Comparison of ENCODE assay signal across 20 cellular contexts in genomic region chr6:257031-257725, GRCh38. TPM values are rescaled to one million over a fixed set of nuclear protein-coding genes. Genes with fewer than 3 reads are reported as not detected.
A peak's percentile ranks its signal among the peaks of the same experiment; 100 is the strongest.
DNase-seq lines count a peak whose midpoint lies in the region; ATAC-seq, FAIRE-seq and TF ChIP-seq lines count a peak whose summit lies in the region.
"Had no signal": no experiment of that assay in that cellular context is flagged by ENCODE, and none has a peak within 500 bp of the region (broad histone marks: within the 10 kb centered on the region; RNA-seq: fewer than 3 reads in every experiment).

No MANE protein-coding gene starts in this region.

- DNase-seq in HepG2 (ENCODE audit: low spot score) (no peak), right lobe of liver (no peak), upper lobe of left lung (no peak), ureter (ENCODE audit: low spot score) (no peak), OCI-M1 (lab: John Stamatoyannopoulos, UW) (no peak), colonic mucosa (no peak)
- DNase-seq in activated naive CD8-positive, alpha-beta T cell treated with anti-CD3 and anti-CD28 coated beads for 36 hours, result no peak
- DNase-seq: 8988T; activated CD4-positive, alpha-beta T cell treated with anti-CD3 and anti-CD28 coated beads, Interleukin-2, amount 50 U/mL, for 48 hours; Calu3; dermis blood vessel endothelial cell; MV-4-11; sigmoid colon; SK-N-SH had no signal

- H3K27me3 ChIP-seq in HepG2 (ENCODE audit: control insufficient read depth in 1 of 2, insufficient read depth in 2 of 2, low read length in 2 of 2), result peaks cover 1 to 11% of the 10 kb centered on the region in 2 experiments; a peak in 3 of 5 replicates
- H3K27me3 ChIP-seq in right lobe of liver, result no peaks in the 10 kb centered on the region
- H3K27me3 ChIP-seq in gastroesophageal sphincter, result peaks cover 19% of the 10 kb centered on the region
- H3K27me3 ChIP-seq in upper lobe of left lung, result no peaks in the 10 kb centered on the region
- no peaks in the 10 kb centered on the region for H3K27me3 ChIP-seq in colonic mucosa
- H3K27me3 ChIP-seq: sigmoid colon had no signal

- POLR2A ChIA-PET in HepG2 (lab: Yijun Ruan, JAX), result no interaction called here

- no peaks in the 10 kb centered on the region for H3K27me3 Mint-ChIP-seq in activated naive CD8-positive, alpha-beta T cell treated with anti-CD3 and anti-CD28 coated beads for 36 hours

- CTCF ChIA-PET in HepG2 (lab: Yijun Ruan, JAX; ENCODE audit: low intra/inter-chr PET ratio, low total read pairs), result no interaction called here

- no TSS peak for BruUV-seq in HepG2 (replicated peaks; lab: Mats Ljungman, UMichigan)

- peaks cover 42% of the 10 kb centered on the region for H3K4me1 Mint-ChIP-seq in activated naive CD8-positive, alpha-beta T cell treated with anti-CD3 and anti-CD28 coated beads for 36 hours
- H3K4me1 Mint-ChIP-seq: nephron had no signal

- no peak for FAIRE-seq in HepG2 (lab: Jason Lieb, UNC)
- FAIRE-seq: TTC549, urothelium cell line had no signal

- intact Hi-C loops in HepG2 (cut with micrococcal nuclease; ENCODE audit: unreplicated experiment) (no loop called here), right lobe of liver (cut with DNase I) (no loop called here), colonic mucosa (cut with DNase I) (no loop called here)

- TF ChIP-seq EP300 in HepG2 (IDR thresholded peaks at IDR 0.05; ENCODE audit: low read depth in 2 of 2, low read length in 2 of 2), result no peak
- TF ChIP-seq EP300 in HepG2 (CRISPR knock-in tag; IDR thresholded peaks at IDR 0.05; ENCODE audit: borderline replicate concordance), result no peak
- TF ChIP-seq EP300 in gastroesophageal sphincter (IDR thresholded peaks at IDR 0.05), result no peak
- TF ChIP-seq EP300 in upper lobe of left lung (IDR thresholded peaks at IDR 0.05), result no peak

- H3K9ac ChIP-seq in HepG2 (ENCODE audit: insufficient read depth, low read depth, low read length) (no peak overlapping the region), colonic mucosa (ENCODE audit: low read depth in 2 of 2, low read length in 2 of 2) (no peak overlapping the region)
- H3K9ac ChIP-seq: SK-N-SH had no signal

- no peak for ATAC-seq in HepG2
- ATAC-seq in right lobe of liver, result no peak
- ATAC-seq in gastroesophageal sphincter, result peak; percentile 17
- peak; percentile 11 to 71 for ATAC-seq in upper lobe of left lung (ENCODE audit: low FRiP score in 2 of 2)
- ATAC-seq: stimulated activated effector memory CD8-positive, alpha-beta T cell treated with anti-CD3 and anti-CD28 coated beads, Interleukin-12 subunit alpha, Interleukin-12 subunit beta, amount 100 ng/mL, for 72 hours had no signal

- H2AFZ ChIP-seq in HepG2 (ENCODE audit: low read length), result no peak overlapping the region

- no peak for TF ChIP-seq RAD21 in HepG2 (CRISPR knock-in tag; IDR thresholded peaks at IDR 0.05)

- in situ Hi-C loops in HepG2 (cut with HindIII; ENCODE audit: extremely low pct_ligation_motif_present, low pct_unique_long_range_greater_than_20kb), result no loop called here

- H3K4me1 ChIP-seq in HepG2 (ENCODE audit: insufficient read depth, low read length) (peaks cover 15% of the 10 kb centered on the region), right lobe of liver (no peaks in the 10 kb centered on the region), gastroesophageal sphincter (no peaks in the 10 kb centered on the region), upper lobe of left lung (peaks cover 0 to 5% (median 0%) of the 10 kb centered on the region in 4 donors), colonic mucosa (no peaks in the 10 kb centered on the region)
- H3K4me1 ChIP-seq: sigmoid colon had no signal

- H3K9me3 ChIP-seq in HepG2 (ENCODE audit: low read length) (no peaks in the 10 kb centered on the region), right lobe of liver (no peaks in the 10 kb centered on the region), gastroesophageal sphincter (no peaks in the 10 kb centered on the region), upper lobe of left lung (no peaks in the 10 kb centered on the region), colonic mucosa (no peaks in the 10 kb centered on the region)
- H3K9me3 ChIP-seq: sigmoid colon, SK-N-SH had no signal

- H3K4me3 ChIP-seq in HepG2 (replicated peaks in 1 of 3; ENCODE audit: insufficient read depth in 1 of 3, low read depth in 2 of 3, low read length in 3 of 3) (no peak overlapping the region), right lobe of liver (no peak overlapping the region), gastroesophageal sphincter (no peak overlapping the region), upper lobe of left lung (no peak overlapping the region), colonic mucosa (no peak overlapping the region)
- H3K4me3 ChIP-seq: sigmoid colon had no signal

- H3K36me3 Mint-ChIP-seq in activated naive CD8-positive, alpha-beta T cell treated with anti-CD3 and anti-CD28 coated beads for 36 hours, result no peaks in the 10 kb centered on the region
- H3K36me3 Mint-ChIP-seq: stimulated activated effector memory CD8-positive, alpha-beta T cell treated with anti-CD3 and anti-CD28 coated beads, Interleukin-12 subunit alpha, Interleukin-12 subunit beta, amount 100 ng/mL, for 72 hours had no signal

- H3K4me3 Mint-ChIP-seq in activated naive CD8-positive, alpha-beta T cell treated with anti-CD3 and anti-CD28 coated beads for 36 hours, result no peak overlapping the region
- H3K4me3 Mint-ChIP-seq: activated T-helper 1 cell treated with anti-CD3 and anti-CD28 coated beads, Interleukin-12 subunit alpha, Interleukin-12 subunit beta, Interleukin-2, Interleukin-4 antibody, amounts not matched to agents 30 ng/mL and 10 ng/mL and 1 ng/mL, durations not matched to agents 14 hours and 24 hours and 36 hours; nephron; stimulated activated effector memory CD8-positive, alpha-beta T cell treated with anti-CD3 and anti-CD28 coated beads, Interleukin-12 subunit alpha, Interleukin-12 subunit beta, amount 100 ng/mL, for 72 hours had no signal

- H3K27ac Mint-ChIP-seq in activated naive CD8-positive, alpha-beta T cell treated with anti-CD3 and anti-CD28 coated beads for 36 hours, result peak overlapping the region; percentile 1
- H3K27ac Mint-ChIP-seq: activated T-helper 1 cell treated with anti-CD3 and anti-CD28 coated beads, Interleukin-12 subunit alpha, Interleukin-12 subunit beta, Interleukin-2, Interleukin-4 antibody, amounts not matched to agents 30 ng/mL and 10 ng/mL and 1 ng/mL, durations not matched to agents 14 hours and 24 hours and 36 hours; nephron; stimulated activated effector memory CD8-positive, alpha-beta T cell treated with anti-CD3 and anti-CD28 coated beads, Interleukin-12 subunit alpha, Interleukin-12 subunit beta, amount 100 ng/mL, for 72 hours had no signal

- H3K27ac ChIP-seq in HepG2 (ENCODE audit: extremely low read length, insufficient read depth, low read length) (no peak overlapping the region), right lobe of liver (no peak overlapping the region), gastroesophageal sphincter (no peak overlapping the region), upper lobe of left lung (no peak overlapping the region), colonic mucosa (no peak overlapping the region)
- H3K27ac ChIP-seq: sigmoid colon had no signal

- TF ChIP-seq CTCF in HepG2 (CRISPR knock-in tag; IDR thresholded peaks at IDR 0.05), result no peak
- TF ChIP-seq CTCF in right lobe of liver (IDR thresholded peaks at IDR 0.05), result no peak
- no peak for TF ChIP-seq CTCF in gastroesophageal sphincter (IDR thresholded peaks at IDR 0.05)
- TF ChIP-seq CTCF in upper lobe of left lung (IDR thresholded peaks at IDR 0.05), result no peak
- TF ChIP-seq CTCF in colonic mucosa (IDR thresholded peaks at IDR 0.05), result no peak

- TF ChIP-seq POLR2A in HepG2 (IDR thresholded peaks at IDR 0.05; ENCODE audit: insufficient read depth in 1 of 2, low read depth in 2 of 2, low read length in 2 of 2), result no peak
- no peak for TF ChIP-seq POLR2A in right lobe of liver (IDR thresholded peaks at IDR 0.05)
- TF ChIP-seq POLR2A in gastroesophageal sphincter (IDR thresholded peaks at IDR 0.05), result no peak
- no peak for TF ChIP-seq POLR2A in upper lobe of left lung (IDR thresholded peaks at IDR 0.05)

- H3K36me3 ChIP-seq in HepG2 (replicated peaks in 1 of 2; ENCODE audit: control insufficient read depth in 1 of 2, insufficient read depth in 2 of 2, low read length in 2 of 2), result no peaks in the 10 kb centered on the region
- no peaks in the 10 kb centered on the region for H3K36me3 ChIP-seq in right lobe of liver
- H3K36me3 ChIP-seq in gastroesophageal sphincter, result no peaks in the 10 kb centered on the region
- no peaks in the 10 kb centered on the region for H3K36me3 ChIP-seq in upper lobe of left lung
- H3K36me3 ChIP-seq in colonic mucosa, result no peaks in the 10 kb centered on the region
- H3K36me3 ChIP-seq: sigmoid colon had no signal

- H3K79me2 ChIP-seq in HepG2 (ENCODE audit: insufficient read depth, low read length), result no peaks in the 10 kb centered on the region

- no peak overlapping the region for H3K4me2 ChIP-seq in HepG2 (ENCODE audit: low read depth, low read length)
- H3K4me2 ChIP-seq: SK-N-SH had no signal

- H4K20me1 ChIP-seq in HepG2 (ENCODE audit: insufficient read depth, low read length), result no peaks in the 10 kb centered on the region

- WGBS in HepG2 (ENCODE audit: low lambda C conversion rate), result 36% methylated on average over 8 of the region's 8 CpGs
- 44% methylated on average over 8 of the region's 8 CpGs for WGBS in right lobe of liver (ENCODE audit: insufficient coverage, low coverage, low lambda C conversion rate, missing lambda C conversion rate)
- 56 to 60% methylated on average over 8 of the region's 8 CpGs for WGBS in gastroesophageal sphincter (ENCODE audit: low coverage in 1 of 2), 2 donors
- WGBS in upper lobe of left lung, 2 donors, result 56 to 57% methylated on average over 8 of the region's 8 CpGs

- no peaks in the 10 kb centered on the region for H3K9me3 Mint-ChIP-seq in activated naive CD8-positive, alpha-beta T cell treated with anti-CD3 and anti-CD28 coated beads for 36 hours
- H3K9me3 Mint-ChIP-seq: nephron had no signal

RNA-seq across cellular contexts. Expression of gene DUSP22, which starts 35.1 kb away (rescaled TPM):
- total RNA-seq in HepG2 (2016; rRNA removed; fragmentation: Illumina TruSeq; extraction: Trizol), result 29.1 and 32.8 TPM in 2 replicates
- total RNA-seq in HepG2 (2016; cell fraction: cytosol; rRNA removed; fragmentation: Illumina TruSeq; extraction: Trizol; ENCODE audit: low read depth), result 22.6 TPM in 2 replicates
- total RNA-seq in HepG2 (2016; cell fraction: insoluble cytoplasmic fraction; rRNA removed; fragmentation: Illumina TruSeq; extraction: Trizol), result 25.5 and 31.6 TPM in 2 replicates
- total RNA-seq in HepG2 (2016; cell fraction: membrane; rRNA removed; fragmentation: Illumina TruSeq; extraction: Trizol), result 56.6 and 61.9 TPM in 2 replicates
- 32.2 and 39.4 TPM in 2 replicates for total RNA-seq in HepG2 (2016; cell fraction: nucleus; rRNA removed; fragmentation: Illumina TruSeq; extraction: Trizol)
- 20.2 and 22.5 TPM in 2 replicates for polyA plus RNA-seq in HepG2 (2011; rRNA removed)
- 21.7 and 22.6 TPM in 2 replicates for polyA plus RNA-seq in HepG2 (2011; cell fraction: cytosol; rRNA removed)
- polyA plus RNA-seq in HepG2 (2011; cell fraction: nucleus; rRNA removed), result 114 and 123 TPM in 2 replicates
- polyA plus RNA-seq in HepG2 (2012), result 26.8 and 53.2 TPM in 2 replicates
- 30.2 and 39.2 TPM in 2 replicates for polyA plus RNA-seq in HepG2 (2016; cell fraction: cytosol; fragmentation: Illumina TruSeq; extraction: Trizol; ENCODE audit: low read depth)
- 30.2 and 36.3 TPM in 2 replicates for polyA plus RNA-seq in HepG2 (2016; cell fraction: insoluble cytoplasmic fraction; fragmentation: Illumina TruSeq; extraction: Trizol; ENCODE audit: low read depth)
- polyA plus RNA-seq in HepG2 (2016; cell fraction: membrane; fragmentation: Illumina TruSeq; extraction: Trizol; ENCODE audit: low read depth), result 58.4 and 62.7 TPM in 2 replicates
- polyA plus RNA-seq in HepG2 (2016; cell fraction: nucleus; fragmentation: Illumina TruSeq; extraction: Trizol; ENCODE audit: insufficient read depth, low read depth), result 46.9 and 51.1 TPM in 2 replicates
- 5.3 and 29.0 TPM in 2 replicates for polyA minus RNA-seq in HepG2 (2011; rRNA and poly(A)+ RNA removed; ENCODE audit: low replicate concordance)
- polyA minus RNA-seq in HepG2 (2011; cell fraction: cytosol; rRNA and poly(A)+ RNA removed), result 5.7 and 8.6 TPM in 2 replicates
- polyA minus RNA-seq in HepG2 (2011; cell fraction: nucleus; rRNA and poly(A)+ RNA removed), result 42.6 and 44.8 TPM in 2 replicates
- total RNA-seq in right lobe of liver, result 10 to 100 TPM; 20.6 to 24.8 (median 21.3) TPM
- total RNA-seq in activated naive CD8-positive, alpha-beta T cell treated with anti-CD3 and anti-CD28 coated beads for 36 hours, result 10 to 100 TPM; 22.9 to 23.9 TPM
- total RNA-seq in gastroesophageal sphincter, result 10 to 100 TPM; 67.0 to 97.3 (median 78.0) TPM
- 100 to 1,000 TPM in 1 of 6 donors, 10 to 100 TPM in 5; 49.9 to 108 (median 63.8) TPM for total RNA-seq in upper lobe of left lung
- 48.9 TPM for total RNA-seq in ureter
- 10 to 100 TPM; 20.5 to 24.5 TPM for total RNA-seq in colonic mucosa

Comparison
In these comparisons a context has a peak if more than half of its experiments do, and no peak if none do; other contexts are left out.
1. ATAC-seq: peak in gastroesophageal sphincter (single experiment) and upper lobe of left lung (2 of 2); none in HepG2 (single experiment) and right lobe of liver (0 of 4).